ENCODE assay signal across 31 cellular contexts in the genomic region with DNA sequence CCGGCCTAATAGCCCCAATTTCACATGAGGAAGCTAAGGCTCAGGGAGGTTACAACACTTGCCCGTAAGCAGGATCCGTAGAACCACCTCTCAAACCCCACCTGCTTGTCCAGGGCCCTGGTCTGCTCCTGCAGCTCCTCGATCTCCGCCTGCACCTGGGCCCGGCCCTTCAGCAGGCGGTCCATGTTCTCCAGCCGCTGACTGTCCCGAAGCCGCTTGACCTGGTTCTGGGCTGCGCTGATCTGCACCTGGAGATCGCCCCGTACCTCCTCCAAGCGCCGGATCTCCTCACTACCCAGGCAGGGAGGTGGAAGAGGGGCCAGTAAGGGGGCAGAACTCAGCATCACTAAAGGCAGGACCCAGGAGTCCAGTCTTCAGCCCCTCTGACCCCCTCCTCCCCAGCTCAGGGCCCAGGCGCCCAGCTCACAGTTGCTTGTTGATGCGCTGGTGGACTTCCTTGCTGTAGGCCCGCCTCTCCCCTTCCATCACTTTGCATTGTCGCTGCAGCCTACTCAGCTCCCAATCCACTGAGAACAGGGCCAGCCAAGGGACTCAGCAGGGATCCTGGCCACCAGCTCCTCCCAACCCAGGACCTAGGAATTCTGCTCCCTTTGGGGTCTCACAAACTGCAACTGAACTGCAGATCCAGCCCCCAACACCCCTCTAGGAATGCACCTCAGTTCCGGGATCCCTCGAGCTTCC. TPM values are rescaled to one million over a fixed set of nuclear protein-coding genes. Genes with fewer than 3 reads are reported as not detected.
"Had no signal": no experiment of that assay in that cellular context is flagged by ENCODE, and none has a peak within 500 bp of the region (broad histone marks: within the 10 kb centered on the region; RNA-seq: fewer than 3 reads in every experiment).

No MANE protein-coding gene starts in this region.

- H3K9me3 Mint-ChIP-seq: activated CD8-positive, alpha-beta T cell treated with anti-CD3 and anti-CD28 coated beads for 36 hours; activated T-cell treated with anti-CD3 and anti-CD28 coated beads, Interleukin-2, amount 50 U/mL, for 4 hours; immature natural killer cell; naive thymus-derived CD8-positive, alpha-beta T cell; neural crest cell; stimulated activated naive CD8-positive, alpha-beta T cell treated with anti-CD3 and anti-CD28 coated beads, Interleukin-15, Interleukin-2, amounts not matched to agents 100 ng/mL and 50 ng/mL, for 24 hours; T-helper 1 cell treated with Interleukin-12 subunit alpha and Interleukin-12 subunit beta and Interleukin-4 antibody, amounts not matched to agents 30 μg/mL and 1 μg/mL, for 36 hours; type B pancreatic cell had no signal

- H3K27me3 ChIP-seq: body of pancreas, gastroesophageal sphincter, right atrium auricular region, vagina had no signal

- H3K4me3 Mint-ChIP-seq: activated CD8-positive, alpha-beta T cell treated with anti-CD3 and anti-CD28 coated beads for 36 hours; activated naive CD8-positive, alpha-beta T cell; activated T-cell treated with anti-CD3 and anti-CD28 coated beads, Interleukin-2, amount 50 U/mL, for 4 hours; immature natural killer cell; memory B cell; neural crest cell; stimulated activated naive CD8-positive, alpha-beta T cell treated with anti-CD3 and anti-CD28 coated beads, Interleukin-15, Interleukin-2, amounts not matched to agents 100 ng/mL and 50 ng/mL, for 24 hours; T-helper 1 cell treated with Interleukin-12 subunit alpha and Interleukin-12 subunit beta and Interleukin-4 antibody, amounts not matched to agents 30 μg/mL and 1 μg/mL, for 36 hours; type B pancreatic cell had no signal

- H3K36me3 ChIP-seq: gastroesophageal sphincter, right atrium auricular region, thoracic aorta, vagina had no signal

- H3K36me3 Mint-ChIP-seq: activated naive CD8-positive, alpha-beta T cell; immature natural killer cell; naive thymus-derived CD8-positive, alpha-beta T cell; type B pancreatic cell had no signal

- H3K27ac ChIP-seq: body of pancreas, gastroesophageal sphincter, right atrium auricular region, thoracic aorta, vagina had no signal

- H3K4me3 ChIP-seq: body of pancreas, gastroesophageal sphincter, right atrium auricular region, thoracic aorta, vagina had no signal

- H3K27ac Mint-ChIP-seq: activated CD8-positive, alpha-beta T cell treated with anti-CD3 and anti-CD28 coated beads for 36 hours; activated naive CD8-positive, alpha-beta T cell; immature natural killer cell; memory B cell; stimulated activated naive CD8-positive, alpha-beta T cell treated with anti-CD3 and anti-CD28 coated beads, Interleukin-15, Interleukin-2, amounts not matched to agents 100 ng/mL and 50 ng/mL, for 24 hours; type B pancreatic cell had no signal

- H3K9me3 ChIP-seq: body of pancreas, gastroesophageal sphincter, right atrium auricular region, thoracic aorta, vagina had no signal

- ATAC-seq: activated CD8-positive, alpha-beta T cell treated with anti-CD3 and anti-CD28 coated beads for 36 hours; activated T-cell treated with anti-CD3 and anti-CD28 coated beads, Interleukin-2, amount 50 U/mL, for 4 hours; body of pancreas; gastroesophageal sphincter; naive thymus-derived CD8-positive, alpha-beta T cell had no signal

- H3K27me3 Mint-ChIP-seq: activated CD8-positive, alpha-beta T cell treated with anti-CD3 and anti-CD28 coated beads for 36 hours; activated naive CD8-positive, alpha-beta T cell; memory B cell; naive thymus-derived CD8-positive, alpha-beta T cell; stimulated activated naive CD8-positive, alpha-beta T cell treated with anti-CD3 and anti-CD28 coated beads, Interleukin-15, Interleukin-2, amounts not matched to agents 100 ng/mL and 50 ng/mL, for 24 hours; type B pancreatic cell had no signal

- DNase-seq: activated CD4-positive, alpha-beta T cell treated with anti-CD3 and anti-CD28 coated beads, Interleukin-2, amount 50 U/mL, for 1 hour; activated CD4-positive, CD25-positive, alpha-beta regulatory T cell treated with anti-CD3 and anti-CD28 coated beads, Interleukin-2, amount 50 U/mL, for 72 hours; activated CD8-positive, alpha-beta T cell treated with anti-CD3 and anti-CD28 coated beads for 36 hours; activated naive CD4-positive, alpha-beta T cell treated with Interleukin-2 at 50 U/mL for 16 hours; activated T-cell treated with anti-CD3 and anti-CD28 coated beads, Interleukin-2, amount 50 U/mL, for 4 hours; anterior cingulate cortex; body of pancreas; effector CD8-positive, alpha-beta T cell; erythroblast; head of caudate nucleus; hippocampal formation; immature natural killer cell; naive thymus-derived CD8-positive, alpha-beta T cell; occipital lobe; stimulated activated CD4-positive, alpha-beta T cell treated with anti-CD3 and anti-CD28 coated beads, Interleukin-2, amount 100 ng/mL, for 48 hours; T1000 had no signal

- FAIRE-seq: colon had no signal

RNA-seq across cellular contexts. Expression of gene SYNGR4, which starts 45.7 kb away (rescaled TPM):
- total RNA-seq: activated T-cell treated with anti-CD3 and anti-CD28 coated beads, Interleukin-2, amount 50 U/mL, for 4 hours; dermis microvascular lymphatic vessel endothelial cell; gastroesophageal sphincter; lower leg skin; naive thymus-derived CD8-positive, alpha-beta T cell; neural crest cell; occipital lobe; pulmonary artery endothelial cell; right atrium auricular region; subcutaneous adipose tissue; thoracic aorta; vagina had no signal
- polyA plus RNA-seq: immature natural killer cell; naive thymus-derived CD8-positive, alpha-beta T cell had no signal

RNA-seq across cellular contexts. Expression of gene ZNF114, which starts 48.6 kb away (rescaled TPM):
- total RNA-seq: naive thymus-derived CD8-positive, alpha-beta T cell; vagina had no signal
